29 cellular contexts compared by ENCODE assay signal in the genomic region with DNA sequence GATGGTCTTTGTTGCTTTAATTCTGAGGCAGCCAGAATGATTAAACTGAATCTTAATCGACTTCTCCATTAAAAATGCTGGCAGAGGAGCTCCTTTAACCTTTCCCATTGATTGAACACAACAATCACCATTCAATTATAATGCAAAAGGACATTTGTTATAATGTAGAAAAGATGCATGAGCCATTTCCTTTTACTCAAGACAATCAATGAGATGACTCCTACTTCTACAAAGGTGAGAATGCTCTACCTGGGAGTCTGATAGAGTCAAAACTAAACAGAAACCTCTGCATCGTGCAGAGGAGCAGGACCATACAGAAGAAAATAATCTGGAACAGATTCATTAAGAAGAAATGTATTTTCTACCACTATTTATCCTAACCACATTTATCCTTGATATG.
"Had no signal": no experiment of that assay in that cellular context is flagged by ENCODE, and none has a peak within 500 bp of the region (broad histone marks: within the 10 kb centered on the region; RNA-seq: fewer than 3 reads in every experiment).

No MANE protein-coding gene starts in this region.

- H3K36me3 Mint-ChIP-seq: memory B cell; natural killer cell; stimulated activated effector memory CD8-positive, alpha-beta T cell treated with anti-CD3 and anti-CD28 coated beads, Interleukin-12 subunit alpha, Interleukin-12 subunit beta, amount 100 ng/mL, for 72 hours had no signal

- ATAC-seq: heart right ventricle; left lobe of liver; natural killer cell; sciatic nerve; stimulated activated effector memory CD8-positive, alpha-beta T cell treated with anti-CD3 and anti-CD28 coated beads, Interleukin-12 subunit alpha, Interleukin-12 subunit beta, amount 100 ng/mL, for 72 hours had no signal

- H3K36me3 ChIP-seq: esophagus squamous epithelium, heart right ventricle, prostate gland, right atrium auricular region, stomach, thyroid gland, vagina had no signal

- H3K27ac ChIP-seq: coronary artery, esophagus squamous epithelium, heart right ventricle, prostate gland, right atrium auricular region, stomach, thyroid gland, vagina had no signal

- H3K27me3 ChIP-seq: esophagus squamous epithelium, heart right ventricle, right atrium auricular region, stomach, thyroid gland, vagina had no signal

- FAIRE-seq: endothelial cell of umbilical vein, kidney had no signal

- H3K9me3 ChIP-seq: esophagus squamous epithelium, heart right ventricle, prostate gland, right atrium auricular region, stomach, thyroid gland, vagina had no signal

- H3K4me1 Mint-ChIP-seq: memory B cell; natural killer cell; stimulated activated effector memory CD8-positive, alpha-beta T cell treated with anti-CD3 and anti-CD28 coated beads, Interleukin-12 subunit alpha, Interleukin-12 subunit beta, amount 100 ng/mL, for 72 hours had no signal

- H3K4me1 ChIP-seq: esophagus squamous epithelium, heart right ventricle, prostate gland, right atrium auricular region, stomach, thyroid gland, vagina had no signal

- DNase-seq: dermis blood vessel endothelial cell; effector memory CD4-positive, alpha-beta T cell; erythroblast; esophagus squamous epithelium; foreskin melanocyte; glutamatergic neuron; heart right ventricle; hippocampal formation; kidney; natural killer cell; stimulated activated CD4-positive, alpha-beta T cell treated with anti-CD3 and anti-CD28 coated beads, Interleukin-12 subunit alpha, Interleukin-12 subunit beta, amount 100 ng/mL, for 4 hours; stimulated activated CD4-positive, alpha-beta T cell treated with anti-CD3 and anti-CD28 coated beads, Interleukin-1b, Interleukin-23, amount 100 ng/mL, for 48 hours; stimulated activated CD4-positive, alpha-beta T cell treated with anti-CD3 and anti-CD28 coated beads, Interleukin-4, amount 100 ng/mL, for 24 hours; stimulated activated naive CD4-positive, alpha-beta T cell treated with Interleukin-2 at 50 U/mL for 16 hours; stomach; thyroid gland; trophoblast cell had no signal

- H3K4me3 ChIP-seq: coronary artery, esophagus squamous epithelium, heart right ventricle, lung, prostate gland, right atrium auricular region, smooth muscle cell, stomach, thyroid gland, vagina had no signal

- H3K27ac Mint-ChIP-seq: memory B cell; natural killer cell; stimulated activated effector memory CD8-positive, alpha-beta T cell treated with anti-CD3 and anti-CD28 coated beads, Interleukin-12 subunit alpha, Interleukin-12 subunit beta, amount 100 ng/mL, for 72 hours had no signal

- H3K4me3 Mint-ChIP-seq: memory B cell; natural killer cell; neural crest cell; stimulated activated effector memory CD8-positive, alpha-beta T cell treated with anti-CD3 and anti-CD28 coated beads, Interleukin-12 subunit alpha, Interleukin-12 subunit beta, amount 100 ng/mL, for 72 hours had no signal

- H3K27me3 Mint-ChIP-seq: memory B cell had no signal
